In the genomic region with DNA sequence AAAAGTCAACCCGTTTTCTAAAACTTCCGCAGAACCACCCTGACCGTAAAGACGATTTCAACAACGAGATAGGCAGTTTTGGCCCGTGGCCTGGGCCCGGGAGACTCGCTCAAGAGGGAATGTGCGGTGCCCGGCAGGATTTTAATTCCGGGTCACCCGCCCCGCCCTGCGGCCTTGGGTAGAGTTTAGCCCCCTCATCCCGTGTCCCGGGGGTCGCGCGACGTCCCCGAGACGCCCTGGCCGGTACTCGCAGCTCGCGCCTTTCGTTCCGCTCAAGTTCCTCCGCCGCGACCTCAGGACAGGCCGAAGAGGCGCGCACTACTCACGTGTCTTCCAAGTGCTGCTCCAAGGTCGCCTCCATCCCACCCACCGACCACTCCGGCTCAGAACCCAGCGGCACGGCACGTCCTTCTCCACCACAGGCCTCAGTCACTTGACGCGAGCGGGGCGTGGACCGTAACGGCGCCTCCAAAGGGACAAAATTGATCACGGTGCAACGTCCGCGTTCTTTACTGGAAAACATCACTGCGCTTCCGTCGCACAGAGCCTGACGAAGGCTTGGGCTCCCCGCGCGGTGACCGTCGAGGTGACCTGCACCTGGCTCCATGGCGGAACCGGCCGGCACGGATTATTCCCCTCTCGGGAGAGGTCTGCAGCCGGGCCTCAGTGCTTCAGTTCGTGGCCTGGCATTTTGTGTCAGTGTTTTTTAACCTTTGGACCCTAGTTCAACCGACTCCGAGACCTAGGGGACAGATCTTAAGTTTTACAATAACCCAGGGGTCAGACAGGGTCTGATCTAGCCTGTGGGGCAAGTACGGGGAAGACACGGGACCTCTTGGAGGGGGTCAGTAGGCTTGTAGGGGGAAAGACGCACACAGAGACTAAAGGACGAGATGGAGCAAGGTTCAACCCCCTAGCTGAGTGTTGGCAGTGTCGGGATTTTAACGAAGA, we compare ENCODE assay signal across 8 cellular contexts.
DNase-seq lines count a peak whose midpoint lies in the region; ATAC-seq lines count a peak whose summit lies in the region.

LAMTOR5 (minus strand) TSS at position 435 of the 951 bp plus-strand sequence; CDS start at position 361, 74 bp downstream.

- peak within 1 kb of the TSS; percentile 94 for H3K27ac ChIP-seq in cingulate gyrus (ENCODE audit: low read depth, low read length)

- ATAC-seq in GM19043 (IDR thresholded peaks at IDR 0.05; ENCODE audit: low read depth, unreplicated experiment) (peak; percentile 79), HG03378 (IDR thresholded peaks at IDR 0.05; ENCODE audit: unreplicated experiment) (peak; percentile 80)

- peak; percentile 94 for DNase-seq in Ammon's horn (ENCODE audit: low spot score)
- DNase-seq in NCI-H510A (lab: John Stamatoyannopoulos, UW): peak; percentile 89
- peak; percentile 81 to 91 for DNase-seq in activated CD4-positive, alpha-beta T cell treated with anti-CD3 and anti-CD28 coated beads for 4 hours
- DNase-seq in kidney glomerular epithelial cell (lab: John Stamatoyannopoulos, UW): peak; percentile 64
- peak; percentile 68 to 82 for DNase-seq in stimulated activated CD4-positive, alpha-beta T cell treated with anti-CD3 and anti-CD28 coated beads, Interleukin-1b, Interleukin-23, amount 100 ng/mL, for 1 hour (ENCODE audit: low read depth in 2 of 2)

Comparison
In these comparisons a context has a peak if more than half of its experiments do, and no peak if none do; other contexts are left out.
1. Peak in every context shown above with its lines: DNase-seq, ATAC-seq and H3K27ac ChIP-seq.